Comparison of ENCODE assay signal across 1 cellular context in genomic region chr1:26692211-26692792, GRCh38.
TF ChIP-seq lines count a peak whose summit lies in the region.

No MANE protein-coding gene starts in this region.

TF ChIP-seq in K562, 482 proteins besides CTCF, POLR2A, EP300 and RAD21 (continued from another document and continues in another):
- TF ChIP-seq ZNF318 (IDR thresholded peaks at IDR 0.05; ENCODE audit: borderline replicate concordance in 1 of 2, low read depth in 1 of 2): no peak; a peak in 1 of 4 replicates
- peak; percentile 78 for TF ChIP-seq HNRNPLL (IDR thresholded peaks at IDR 0.05; ENCODE audit: low read depth, low read length, poor library complexity, severe bottlenecking)
- TF ChIP-seq SMARCE1 (IDR thresholded peaks at IDR 0.05): peak; percentile 54; the same call in 1 of the 2 replicates
- peak; percentile 83 for TF ChIP-seq SUPT5H (IDR thresholded peaks at IDR 0.05)
- TF ChIP-seq RBM25 (IDR thresholded peaks at IDR 0.05; ENCODE audit: low read depth, low read length, severe bottlenecking): peak; percentile 13
- TF ChIP-seq CXXC5 (CRISPR knock-in tag; IDR thresholded peaks at IDR 0.05): peak; percentile 79
- no peak for TF ChIP-seq MCM2 (IDR thresholded peaks at IDR 0.05; ENCODE audit: low read depth)
- TF ChIP-seq ZNF778 (CRISPR knock-in tag; IDR thresholded peaks at IDR 0.05): no peak
- TF ChIP-seq ZKSCAN3 (CRISPR knock-in tag; IDR thresholded peaks at IDR 0.05): no peak
- TF ChIP-seq NFATC3 (IDR thresholded peaks at IDR 0.05): peak; percentile 65; the same call in 1 of the 2 replicates
- TF ChIP-seq ZNF512 (tag; IDR thresholded peaks at IDR 0.05): no peak
- TF ChIP-seq FOXJ3 (CRISPR knock-in tag; IDR thresholded peaks at IDR 0.05): no peak
- TF ChIP-seq REST (CRISPR knock-in tag; IDR thresholded peaks at IDR 0.05; ENCODE audit: low read depth): no peak
- TF ChIP-seq KAT2B (IDR thresholded peaks at IDR 0.05; ENCODE audit: low read depth, low read length): no peak
- TF ChIP-seq MITF (IDR thresholded peaks at IDR 0.05): no peak
- TF ChIP-seq RAD51 (IDR thresholded peaks at IDR 0.05; ENCODE audit: borderline replicate concordance, low read depth): peak; percentile 13; the same call in 1 of the 2 replicates
- no peak for TF ChIP-seq DLX4 (CRISPR knock-in tag; IDR thresholded peaks at IDR 0.05)
- peak; percentile 72 for TF ChIP-seq RBM39 (optimal IDR thresholded peaks at IDR 0.05; ENCODE audit: low read depth, low read length)
- peak; percentile 57 for TF ChIP-seq POLR2H (tag; IDR thresholded peaks at IDR 0.05; ENCODE audit: low read depth)
- no peak; the same call in 1 of the 2 replicates for TF ChIP-seq MAFF (IDR thresholded peaks at IDR 0.05; ENCODE audit: low read length)
- TF ChIP-seq ELF2 (CRISPR knock-in tag; IDR thresholded peaks at IDR 0.05): peak; percentile 36; the same call in 1 of the 2 replicates
- TF ChIP-seq, protein P1, sequence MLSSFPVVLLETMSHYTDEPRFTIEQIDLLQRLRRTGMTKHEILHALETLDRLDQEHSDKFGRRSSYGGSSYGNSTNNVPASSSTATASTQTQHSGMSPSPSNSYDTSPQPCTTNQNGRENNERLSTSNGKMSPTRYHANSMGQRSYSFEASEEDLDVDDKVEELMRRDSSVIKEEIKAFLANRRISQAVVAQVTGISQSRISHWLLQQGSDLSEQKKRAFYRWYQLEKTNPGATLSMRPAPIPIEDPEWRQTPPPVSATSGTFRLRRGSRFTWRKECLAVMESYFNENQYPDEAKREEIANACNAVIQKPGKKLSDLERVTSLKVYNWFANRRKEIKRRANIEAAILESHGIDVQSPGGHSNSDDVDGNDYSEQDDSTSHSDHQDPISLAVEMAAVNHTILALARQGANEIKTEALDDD (IDR thresholded peaks at IDR 0.05): 0 out of 2 replicates have a peak, but pooled peaks have one; percentile 26
- TF ChIP-seq HDGF (IDR thresholded peaks at IDR 0.05): no peak
- TF ChIP-seq HDAC8 (tag; IDR thresholded peaks at IDR 0.05): no peak
- TF ChIP-seq, protein P2, sequence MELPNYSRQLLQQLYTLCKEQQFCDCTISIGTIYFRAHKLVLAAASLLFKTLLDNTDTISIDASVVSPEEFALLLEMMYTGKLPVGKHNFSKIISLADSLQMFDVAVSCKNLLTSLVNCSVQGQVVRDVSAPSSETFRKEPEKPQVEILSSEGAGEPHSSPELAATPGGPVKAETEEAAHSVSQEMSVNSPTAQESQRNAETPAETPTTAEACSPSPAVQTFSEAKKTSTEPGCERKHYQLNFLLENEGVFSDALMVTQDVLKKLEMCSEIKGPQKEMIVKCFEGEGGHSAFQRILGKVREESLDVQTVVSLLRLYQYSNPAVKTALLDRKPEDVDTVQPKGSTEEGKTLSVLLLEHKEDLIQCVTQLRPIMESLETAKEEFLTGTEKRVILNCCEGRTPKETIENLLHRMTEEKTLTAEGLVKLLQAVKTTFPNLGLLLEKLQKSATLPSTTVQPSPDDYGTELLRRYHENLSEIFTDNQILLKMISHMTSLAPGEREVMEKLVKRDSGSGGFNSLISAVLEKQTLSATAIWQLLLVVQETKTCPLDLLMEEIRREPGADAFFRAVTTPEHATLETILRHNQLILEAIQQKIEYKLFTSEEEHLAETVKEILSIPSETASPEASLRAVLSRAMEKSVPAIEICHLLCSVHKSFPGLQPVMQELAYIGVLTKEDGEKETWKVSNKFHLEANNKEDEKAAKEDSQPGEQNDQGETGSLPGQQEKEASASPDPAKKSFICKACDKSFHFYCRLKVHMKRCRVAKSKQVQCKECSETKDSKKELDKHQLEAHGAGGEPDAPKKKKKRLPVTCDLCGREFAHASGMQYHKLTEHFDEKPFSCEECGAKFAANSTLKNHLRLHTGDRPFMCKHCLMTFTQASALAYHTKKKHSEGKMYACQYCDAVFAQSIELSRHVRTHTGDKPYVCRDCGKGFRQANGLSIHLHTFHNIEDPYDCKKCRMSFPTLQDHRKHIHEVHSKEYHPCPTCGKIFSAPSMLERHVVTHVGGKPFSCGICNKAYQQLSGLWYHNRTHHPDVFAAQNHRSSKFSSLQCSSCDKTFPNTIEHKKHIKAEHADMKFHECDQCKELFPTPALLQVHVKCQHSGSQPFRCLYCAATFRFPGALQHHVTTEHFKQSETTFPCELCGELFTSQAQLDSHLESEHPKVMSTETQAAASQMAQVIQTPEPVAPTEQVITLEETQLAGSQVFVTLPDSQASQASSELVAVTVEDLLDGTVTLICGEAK (IDR thresholded peaks at IDR 0.05): peak; percentile 62
- TF ChIP-seq, protein P2 (CRISPR knock-in tag; IDR thresholded peaks at IDR 0.05): no peak
- peak; percentile 98 for TF ChIP-seq NUFIP1 (IDR thresholded peaks at IDR 0.05; ENCODE audit: partially characterized antibody)
- no peak for TF ChIP-seq SMAD3 (CRISPR knock-in tag; conservative IDR thresholded peaks at IDR 0.05)
- no peak for TF ChIP-seq ZNF431 (CRISPR knock-in tag; IDR thresholded peaks at IDR 0.05)
- TF ChIP-seq ZNF324 (CRISPR knock-in tag; IDR thresholded peaks at IDR 0.05): no peak
- TF ChIP-seq ZNF140 (CRISPR knock-in tag; IDR thresholded peaks at IDR 0.05): no peak
